Comparison of ENCODE assay signal across 8 cellular contexts in genomic region chr15:41512512-41513281, GRCh38. TPM values are rescaled to one million over a fixed set of nuclear protein-coding genes. Genes with fewer than 3 reads are reported as not detected.
A peak's percentile ranks its signal among the peaks of the same experiment; 100 is the strongest.
DNase-seq lines count a peak whose midpoint lies in the region; ATAC-seq and TF ChIP-seq lines count a peak whose summit lies in the region.

No MANE protein-coding gene starts in this region.

- H2AFZ ChIP-seq in osteoblast (ENCODE audit: low read length), result no peak overlapping the region

- peak overlapping the region; percentile 60 for H3K4me2 ChIP-seq in osteoblast (ENCODE audit: insufficient read depth, low read length)

- H3K9me3 ChIP-seq in SK-N-MC (ENCODE audit: low read depth, low read length) (no peaks in the 10 kb centered on the region), esophagus muscularis mucosa (no peaks in the 10 kb centered on the region), osteoblast (ENCODE audit: low read depth, low read length) (no peaks in the 10 kb centered on the region)

- H3K36me3 ChIP-seq in SK-N-MC (ENCODE audit: insufficient read depth, low read length), result no peaks in the 10 kb centered on the region
- peaks cover 0 to 13% (median 7%) of the 10 kb centered on the region in 4 donors for H3K36me3 ChIP-seq in esophagus muscularis mucosa
- peaks cover under 1% of the 10 kb centered on the region for H3K36me3 ChIP-seq in osteoblast (ENCODE audit: insufficient read depth, low read length)

- H3K27me3 ChIP-seq in esophagus muscularis mucosa (peaks cover 3 to 42% (median 27%) of the 10 kb centered on the region in 4 donors), osteoblast (ENCODE audit: insufficient read depth, low read length) (peaks cover 39% of the 10 kb centered on the region)

- intact Hi-C loops in esophagus muscularis mucosa (cut with DNase I) (no loop called here), posterior cingulate gyrus (cut with DNase I) (no loop called here)

- H3K4me3 ChIP-seq in SK-N-MC (peak overlapping the region; percentile 82), esophagus muscularis mucosa (peak overlapping the region; percentile 40 to 52 (median 46)), osteoblast (ENCODE audit: insufficient read depth, low read length) (peak overlapping the region; percentile 39)

- DNase-seq in SK-N-MC (ENCODE audit: low read depth, low spot score) (no peak), esophagus muscularis mucosa (ENCODE audit: extremely low spot score) (no peak), osteoblast (ENCODE audit: insufficient read length, low spot score, missing footprints) (peak; percentile 91), NCI-H1694 treated with DMSO at 0.1 percent for 48 hours (lab: John Stamatoyannopoulos, UW) (no peak), posterior cingulate gyrus (no peak), epidermal melanocyte (ENCODE audit: insufficient read length, low spot score) (no peak)

- no peak for TF ChIP-seq EP300 in esophagus muscularis mucosa (IDR thresholded peaks at IDR 0.05)

- whole genome bisulfite sequencing in esophagus muscularis mucosa, result 3% methylated on average over 26 of the region's 60 CpGs

- H3K27ac ChIP-seq in SK-N-MC (no peak overlapping the region), esophagus muscularis mucosa (replicated peaks in 1 of 4) (no peak overlapping the region), osteoblast (ENCODE audit: low read depth, low read length) (no peak overlapping the region)

- ATAC-seq in GM21576 (IDR thresholded peaks at IDR 0.05; ENCODE audit: unreplicated experiment) (peak; percentile 43), HG03520 (IDR thresholded peaks at IDR 0.05; ENCODE audit: unreplicated experiment) (no peak)

- H3K9ac ChIP-seq in SK-N-MC (ENCODE audit: insufficient read length), result peak overlapping the region; percentile 33

- H3K4me1 ChIP-seq in esophagus muscularis mucosa (peaks cover 28 to 33% (median 29%) of the 10 kb centered on the region in 4 donors), osteoblast (ENCODE audit: insufficient read depth, low read length) (peaks cover 8% of the 10 kb centered on the region)

- H3K79me2 ChIP-seq in osteoblast (ENCODE audit: insufficient read depth, low read length), result no peaks in the 10 kb centered on the region

- no peak for TF ChIP-seq POLR2A in esophagus muscularis mucosa (IDR thresholded peaks at IDR 0.05; ENCODE audit: low read depth)

- no peak for TF ChIP-seq CTCF in esophagus muscularis mucosa (IDR thresholded peaks at IDR 0.05)
- no peak for TF ChIP-seq CTCF in osteoblast (IDR thresholded peaks at IDR 0.05; ENCODE audit: extremely low read depth, low read depth, low read length)

- H4K20me1 ChIP-seq in osteoblast (ENCODE audit: insufficient read depth, low read length), result no peaks in the 10 kb centered on the region

RNA-seq across cellular contexts. Expression of gene LTK, which starts 0.9 kb away (rescaled TPM):
- 1 to 10 TPM in 1 of 4 donors, under 1 TPM in 2, not detected in 1; 0.33 to 2.4 (median 0.69) TPM for total RNA-seq in esophagus muscularis mucosa
- total RNA-seq in osteoblast, result not detected in 2 replicates

RNA-seq across cellular contexts. Expression of gene ITPKA, which starts 19.0 kb away (rescaled TPM):
- total RNA-seq in esophagus muscularis mucosa (1 to 10 TPM in 1 of 4 donors, under 1 TPM in 3; 0.83 to 2.5 (median 0.97) TPM), osteoblast (0.29 and 0.36 TPM in 2 replicates)

RNA-seq across cellular contexts. Expression of gene RPAP1, which starts 31.4 kb away (rescaled TPM):
- 10 to 100 TPM; 11.2 to 46.6 (median 28.0) TPM for total RNA-seq in esophagus muscularis mucosa
- 11.9 and 13.8 TPM in 2 replicates for total RNA-seq in osteoblast

RNA-seq across cellular contexts. Expression of gene TYRO3, which starts 46.3 kb away (rescaled TPM):
- total RNA-seq in esophagus muscularis mucosa, result 1 to 10 TPM; 4.6 to 8.7 (median 7.1) TPM
- total RNA-seq in osteoblast, result 6.2 and 6.8 TPM in 2 replicates
